In the genomic region with DNA sequence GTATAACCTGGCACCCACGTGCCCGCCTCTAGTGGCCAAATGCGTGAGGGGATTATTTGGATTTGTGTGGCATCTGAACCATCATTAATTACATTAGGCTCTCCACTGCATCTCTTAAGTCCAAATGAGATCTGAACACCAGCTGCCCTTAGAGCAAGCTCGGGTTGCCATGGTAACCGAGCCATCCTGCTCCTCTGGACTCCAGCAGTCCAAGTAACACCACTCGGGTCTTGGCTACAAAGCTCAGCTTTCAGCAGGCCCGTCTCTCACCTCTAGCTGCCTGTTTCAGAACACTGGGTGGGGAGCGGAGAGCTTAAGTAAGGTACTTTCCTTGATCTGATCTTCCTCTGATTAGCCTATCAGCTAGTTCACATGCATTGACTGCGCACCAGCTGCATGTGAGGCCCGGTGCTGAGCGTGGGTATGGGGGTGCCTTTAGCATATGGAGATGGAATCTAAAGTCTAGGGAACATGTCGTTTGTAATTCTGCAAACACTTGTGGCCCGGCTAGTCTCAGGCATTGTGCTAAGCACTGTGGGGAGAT, we compare ENCODE assay signal across 2 cellular contexts.
A peak's percentile ranks its signal among the peaks of the same experiment; 100 is the strongest.
TF ChIP-seq lines count a peak whose summit lies in the region.

No MANE protein-coding gene starts in this region.

TF ChIP-seq in SK-N-SH, 30 proteins besides CTCF, POLR2A, EP300 and RAD21 (continued from another document):
- no peak for TF ChIP-seq REST (IDR thresholded peaks at IDR 0.05; ENCODE audit: low read depth, low read length)
- TF ChIP-seq MEF2A (IDR thresholded peaks at IDR 0.05; ENCODE audit: borderline replicate concordance, low read depth) = no peak
- TF ChIP-seq GATA2 (CRISPR knock-in tag; IDR thresholded peaks at IDR 0.05) = peak; percentile 39; the same call in 1 of the 2 replicates
- TF ChIP-seq NFIC (IDR thresholded peaks at IDR 0.05; ENCODE audit: borderline replicate concordance) = no peak
- TF ChIP-seq RFX5 (IDR thresholded peaks at IDR 0.05; ENCODE audit: low read length) = peak; percentile 61; the same call in 1 of the 2 replicates
- no peak for TF ChIP-seq ELF1 (IDR thresholded peaks at IDR 0.05)

TF ChIP-seq in SK-N-SH treated with all-trans-retinoic acid at 6 μM for 48 hours, 23 proteins besides CTCF, POLR2A, EP300 and RAD21:
- TF ChIP-seq, protein P1, sequence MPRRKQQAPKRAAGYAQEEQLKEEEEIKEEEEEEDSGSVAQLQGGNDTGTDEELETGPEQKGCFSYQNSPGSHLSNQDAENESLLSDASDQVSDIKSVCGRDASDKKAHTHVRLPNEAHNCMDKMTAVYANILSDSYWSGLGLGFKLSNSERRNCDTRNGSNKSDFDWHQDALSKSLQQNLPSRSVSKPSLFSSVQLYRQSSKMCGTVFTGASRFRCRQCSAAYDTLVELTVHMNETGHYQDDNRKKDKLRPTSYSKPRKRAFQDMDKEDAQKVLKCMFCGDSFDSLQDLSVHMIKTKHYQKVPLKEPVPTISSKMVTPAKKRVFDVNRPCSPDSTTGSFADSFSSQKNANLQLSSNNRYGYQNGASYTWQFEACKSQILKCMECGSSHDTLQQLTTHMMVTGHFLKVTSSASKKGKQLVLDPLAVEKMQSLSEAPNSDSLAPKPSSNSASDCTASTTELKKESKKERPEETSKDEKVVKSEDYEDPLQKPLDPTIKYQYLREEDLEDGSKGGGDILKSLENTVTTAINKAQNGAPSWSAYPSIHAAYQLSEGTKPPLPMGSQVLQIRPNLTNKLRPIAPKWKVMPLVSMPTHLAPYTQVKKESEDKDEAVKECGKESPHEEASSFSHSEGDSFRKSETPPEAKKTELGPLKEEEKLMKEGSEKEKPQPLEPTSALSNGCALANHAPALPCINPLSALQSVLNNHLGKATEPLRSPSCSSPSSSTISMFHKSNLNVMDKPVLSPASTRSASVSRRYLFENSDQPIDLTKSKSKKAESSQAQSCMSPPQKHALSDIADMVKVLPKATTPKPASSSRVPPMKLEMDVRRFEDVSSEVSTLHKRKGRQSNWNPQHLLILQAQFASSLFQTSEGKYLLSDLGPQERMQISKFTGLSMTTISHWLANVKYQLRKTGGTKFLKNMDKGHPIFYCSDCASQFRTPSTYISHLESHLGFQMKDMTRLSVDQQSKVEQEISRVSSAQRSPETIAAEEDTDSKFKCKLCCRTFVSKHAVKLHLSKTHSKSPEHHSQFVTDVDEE (CRISPR knock-in tag; IDR thresholded peaks at IDR 0.05) = no peak
- TF ChIP-seq RARB (CRISPR knock-in tag; IDR thresholded peaks at IDR 0.05) = no peak
- TF ChIP-seq TOX (CRISPR knock-in tag; IDR thresholded peaks at IDR 0.05; ENCODE audit: borderline replicate concordance) = no peak
- TF ChIP-seq ZFP3 (CRISPR knock-in tag; IDR thresholded peaks at IDR 0.05) = no peak
- TF ChIP-seq ESRRG (CRISPR knock-in tag; IDR thresholded peaks at IDR 0.05) = no peak
- TF ChIP-seq, protein P2, sequence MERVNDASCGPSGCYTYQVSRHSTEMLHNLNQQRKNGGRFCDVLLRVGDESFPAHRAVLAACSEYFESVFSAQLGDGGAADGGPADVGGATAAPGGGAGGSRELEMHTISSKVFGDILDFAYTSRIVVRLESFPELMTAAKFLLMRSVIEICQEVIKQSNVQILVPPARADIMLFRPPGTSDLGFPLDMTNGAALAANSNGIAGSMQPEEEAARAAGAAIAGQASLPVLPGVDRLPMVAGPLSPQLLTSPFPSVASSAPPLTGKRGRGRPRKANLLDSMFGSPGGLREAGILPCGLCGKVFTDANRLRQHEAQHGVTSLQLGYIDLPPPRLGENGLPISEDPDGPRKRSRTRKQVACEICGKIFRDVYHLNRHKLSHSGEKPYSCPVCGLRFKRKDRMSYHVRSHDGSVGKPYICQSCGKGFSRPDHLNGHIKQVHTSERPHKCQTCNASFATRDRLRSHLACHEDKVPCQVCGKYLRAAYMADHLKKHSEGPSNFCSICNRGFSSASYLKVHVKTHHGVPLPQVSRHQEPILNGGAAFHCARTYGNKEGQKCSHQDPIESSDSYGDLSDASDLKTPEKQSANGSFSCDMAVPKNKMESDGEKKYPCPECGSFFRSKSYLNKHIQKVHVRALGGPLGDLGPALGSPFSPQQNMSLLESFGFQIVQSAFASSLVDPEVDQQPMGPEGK (CRISPR knock-in tag; IDR thresholded peaks at IDR 0.05; ENCODE audit: borderline replicate concordance) = no peak
- no peak for TF ChIP-seq ARNTL (CRISPR knock-in tag; IDR thresholded peaks at IDR 0.05; ENCODE audit: borderline replicate concordance, low read depth)
- TF ChIP-seq GLIS3 (CRISPR knock-in tag; IDR thresholded peaks at IDR 0.05) = no peak
- TF ChIP-seq PPARA (CRISPR knock-in tag; IDR thresholded peaks at IDR 0.05; ENCODE audit: borderline replicate concordance) = no peak
- no peak for TF ChIP-seq BACH2 (CRISPR knock-in tag; IDR thresholded peaks at IDR 0.05; ENCODE audit: borderline replicate concordance)
- no peak for TF ChIP-seq ZNF565 (CRISPR knock-in tag; conservative IDR thresholded peaks at IDR 0.05; ENCODE audit: low read depth)
- TF ChIP-seq POU6F1 (CRISPR knock-in tag; IDR thresholded peaks at IDR 0.05; ENCODE audit: borderline replicate concordance, low read depth) = no peak
- TF ChIP-seq ZNF8 (CRISPR knock-in tag; IDR thresholded peaks at IDR 0.05) = no peak
- TF ChIP-seq ZFP30 (CRISPR knock-in tag; IDR thresholded peaks at IDR 0.05) = no peak
- no peak for TF ChIP-seq ZC3H10 (CRISPR knock-in tag; IDR thresholded peaks at IDR 0.05)
- TF ChIP-seq CSDC2 (CRISPR knock-in tag; IDR thresholded peaks at IDR 0.05) = no peak
- TF ChIP-seq, protein P3, sequence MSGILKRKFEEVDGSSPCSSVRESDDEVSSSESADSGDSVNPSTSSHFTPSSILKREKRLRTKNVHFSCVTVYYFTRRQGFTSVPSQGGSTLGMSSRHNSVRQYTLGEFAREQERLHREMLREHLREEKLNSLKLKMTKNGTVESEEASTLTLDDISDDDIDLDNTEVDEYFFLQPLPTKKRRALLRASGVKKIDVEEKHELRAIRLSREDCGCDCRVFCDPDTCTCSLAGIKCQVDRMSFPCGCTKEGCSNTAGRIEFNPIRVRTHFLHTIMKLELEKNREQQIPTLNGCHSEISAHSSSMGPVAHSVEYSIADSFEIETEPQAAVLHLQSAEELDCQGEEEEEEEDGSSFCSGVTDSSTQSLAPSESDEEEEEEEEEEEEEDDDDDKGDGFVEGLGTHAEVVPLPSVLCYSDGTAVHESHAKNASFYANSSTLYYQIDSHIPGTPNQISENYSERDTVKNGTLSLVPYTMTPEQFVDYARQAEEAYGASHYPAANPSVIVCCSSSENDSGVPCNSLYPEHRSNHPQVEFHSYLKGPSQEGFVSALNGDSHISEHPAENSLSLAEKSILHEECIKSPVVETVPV (CRISPR knock-in tag; IDR thresholded peaks at IDR 0.05) = no peak
- TF ChIP-seq OSR1 (CRISPR knock-in tag; IDR thresholded peaks at IDR 0.05) = no peak
- no peak for TF ChIP-seq SNAI2 (CRISPR knock-in tag; IDR thresholded peaks at IDR 0.05)
- TF ChIP-seq, protein P4, sequence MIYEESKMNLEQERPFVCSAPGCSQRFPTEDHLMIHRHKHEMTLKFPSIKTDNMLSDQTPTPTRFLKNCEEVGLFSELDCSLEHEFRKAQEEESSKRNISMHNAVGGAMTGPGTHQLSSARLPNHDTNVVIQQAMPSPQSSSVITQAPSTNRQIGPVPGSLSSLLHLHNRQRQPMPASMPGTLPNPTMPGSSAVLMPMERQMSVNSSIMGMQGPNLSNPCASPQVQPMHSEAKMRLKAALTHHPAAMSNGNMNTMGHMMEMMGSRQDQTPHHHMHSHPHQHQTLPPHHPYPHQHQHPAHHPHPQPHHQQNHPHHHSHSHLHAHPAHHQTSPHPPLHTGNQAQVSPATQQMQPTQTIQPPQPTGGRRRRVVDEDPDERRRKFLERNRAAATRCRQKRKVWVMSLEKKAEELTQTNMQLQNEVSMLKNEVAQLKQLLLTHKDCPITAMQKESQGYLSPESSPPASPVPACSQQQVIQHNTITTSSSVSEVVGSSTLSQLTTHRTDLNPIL (CRISPR knock-in tag; IDR thresholded peaks at IDR 0.05; ENCODE audit: low read depth) = no peak
